Comparison of ENCODE assay signal across 19 cellular contexts in genomic region chr6:9064156-9064555, GRCh38.
"Had no signal": no experiment of that assay in that cellular context is flagged by ENCODE, and none has a peak within 500 bp of the region (broad histone marks: within the 10 kb centered on the region; RNA-seq: fewer than 3 reads in every experiment).

No MANE protein-coding gene starts in this region.

- H3K27ac Mint-ChIP-seq: activated CD4-positive, alpha-beta memory T cell treated with anti-CD3 and anti-CD28 coated beads, Interleukin-2, amount 10 ng/mL, durations not matched to agents 7 days and 5 days; activated naive CD4-positive, alpha-beta T cell treated with anti-CD3 and anti-CD28 coated beads, Interleukin-2, amount 50 U/mL, for 72 hours; natural killer cell treated with Interleukin-12 subunit alpha and Interleukin-12 subunit beta and Interleukin-15 and Interleukin-18, amount 100 ng/mL, for 72 hours; stimulated activated naive CD8-positive, alpha-beta T cell treated with anti-CD3 and anti-CD28 coated beads, Interleukin-15, amount 100 ng/mL, for 72 hours had no signal

- H3K4me1 Mint-ChIP-seq: activated CD4-positive, alpha-beta memory T cell treated with anti-CD3 and anti-CD28 coated beads, Interleukin-2, amount 10 ng/mL, durations not matched to agents 7 days and 5 days; stimulated activated naive CD8-positive, alpha-beta T cell treated with anti-CD3 and anti-CD28 coated beads, Interleukin-15, amount 100 ng/mL, for 72 hours had no signal

- H3K4me3 ChIP-seq: esophagus muscularis mucosa, left ventricle myocardium inferior, prostate gland, spleen, testis, upper lobe of left lung had no signal

- ATAC-seq: activated naive CD4-positive, alpha-beta T cell treated with anti-CD3 and anti-CD28 coated beads, Interleukin-2, amount 50 U/mL, for 72 hours; activated T-cell treated with anti-CD3 and anti-CD28 coated beads, Interleukin-2, amount 50 U/mL, for 4 hours; natural killer cell treated with Interleukin-12 subunit alpha and Interleukin-12 subunit beta and Interleukin-15 and Interleukin-18, amount 100 ng/mL, for 72 hours; sciatic nerve; stimulated activated naive CD8-positive, alpha-beta T cell treated with anti-CD3 and anti-CD28 coated beads, Interleukin-15, amount 100 ng/mL, for 72 hours had no signal

- H3K9me3 ChIP-seq: esophagus muscularis mucosa, prostate gland, spleen, testis, upper lobe of left lung had no signal

- H3K27ac ChIP-seq: esophagus muscularis mucosa, left ventricle myocardium inferior, prostate gland, spleen, testis, upper lobe of left lung had no signal

- H3K9me3 Mint-ChIP-seq: activated CD4-positive, alpha-beta memory T cell treated with anti-CD3 and anti-CD28 coated beads, Interleukin-2, amount 10 ng/mL, durations not matched to agents 7 days and 5 days; stimulated activated naive CD8-positive, alpha-beta T cell treated with anti-CD3 and anti-CD28 coated beads, Interleukin-15, amount 100 ng/mL, for 72 hours had no signal

- H3K4me3 Mint-ChIP-seq: activated CD4-positive, alpha-beta memory T cell treated with anti-CD3 and anti-CD28 coated beads, Interleukin-2, amount 10 ng/mL, durations not matched to agents 7 days and 5 days; activated T-cell treated with anti-CD3 and anti-CD28 coated beads, Interleukin-2, amount 50 U/mL, for 4 hours; natural killer cell treated with Interleukin-12 subunit alpha and Interleukin-12 subunit beta and Interleukin-15 and Interleukin-18, amount 100 ng/mL, for 72 hours; stimulated activated naive CD8-positive, alpha-beta T cell treated with anti-CD3 and anti-CD28 coated beads, Interleukin-15, amount 100 ng/mL, for 72 hours had no signal

- H3K36me3 Mint-ChIP-seq: activated naive CD4-positive, alpha-beta T cell treated with anti-CD3 and anti-CD28 coated beads, Interleukin-2, amount 50 U/mL, for 72 hours; natural killer cell treated with Interleukin-12 subunit alpha and Interleukin-12 subunit beta and Interleukin-15 and Interleukin-18, amount 100 ng/mL, for 72 hours had no signal

- H3K27me3 Mint-ChIP-seq: activated CD4-positive, alpha-beta memory T cell treated with anti-CD3 and anti-CD28 coated beads, Interleukin-2, amount 10 ng/mL, durations not matched to agents 7 days and 5 days; natural killer cell treated with Interleukin-12 subunit alpha and Interleukin-12 subunit beta and Interleukin-15 and Interleukin-18, amount 100 ng/mL, for 72 hours; stimulated activated naive CD8-positive, alpha-beta T cell treated with anti-CD3 and anti-CD28 coated beads, Interleukin-15, amount 100 ng/mL, for 72 hours had no signal

- H3K4me1 ChIP-seq: esophagus muscularis mucosa, left ventricle myocardium inferior, prostate gland, spleen, testis, upper lobe of left lung had no signal

- DNase-seq: activated CD4-positive, alpha-beta memory T cell treated with anti-CD3 and anti-CD28 coated beads, Interleukin-2, amount 10 ng/mL, durations not matched to agents 7 days and 5 days; activated CD4-positive, CD25-positive, alpha-beta regulatory T cell treated with anti-CD3 and anti-CD28 coated beads, Interleukin-2, amount 50 U/mL, for 72 hours; activated effector memory CD4-positive, alpha-beta T cell treated with anti-CD3 and anti-CD28 coated beads, Interleukin-2, amount 50 U/mL, for 16 hours; activated T-cell treated with anti-CD3 and anti-CD28 coated beads, Interleukin-2, amount 50 U/mL, for 4 hours; caudate nucleus; hypothalamus; left ventricle myocardium inferior; mesenchymal stem cell; spleen; stimulated activated CD4-positive, alpha-beta T cell treated with anti-CD3 and anti-CD28 coated beads, Interleukin-1b, Interleukin-23, amount 100 ng/mL, for 48 hours; stimulated activated naive CD8-positive, alpha-beta T cell treated with anti-CD3 and anti-CD28 coated beads, Interleukin-15, amount 100 ng/mL, for 72 hours; T1000; testis; upper lobe of left lung had no signal

- H3K27me3 ChIP-seq: esophagus muscularis mucosa, spleen, testis, upper lobe of left lung had no signal
